ENCODE assay signal across 10 cellular contexts in genomic region chr14:61765225-61765943, GRCh38. TPM values are rescaled to one million over a fixed set of nuclear protein-coding genes. Genes with fewer than 3 reads are reported as not detected.
DNase-seq lines count a peak whose midpoint lies in the region; ATAC-seq, FAIRE-seq and TF ChIP-seq lines count a peak whose summit lies in the region.
"Had no signal": no experiment of that assay in that cellular context is flagged by ENCODE, and none has a peak within 500 bp of the region (broad histone marks: within the 10 kb centered on the region; RNA-seq: fewer than 3 reads in every experiment).

No MANE protein-coding gene starts in this region.

- ATAC-seq in stimulated activated naive CD8-positive, alpha-beta T cell treated with anti-CD3 and anti-CD28 coated beads, Interleukin-15, amount 100 ng/mL, for 72 hours, result no peak
- ATAC-seq in WTC11, result no peak
- ATAC-seq in GM19328 (IDR thresholded peaks at IDR 0.05; ENCODE audit: unreplicated experiment), result no peak

- peak overlapping the region; percentile 24 for H3K4me3 Mint-ChIP-seq in stimulated activated naive CD8-positive, alpha-beta T cell treated with anti-CD3 and anti-CD28 coated beads, Interleukin-15, Interleukin-2, amounts not matched to agents 100 ng/mL and 50 ng/mL, for 24 hours
- peak overlapping the region in 1 of 2 donors; percentile 98 for H3K4me3 Mint-ChIP-seq in stimulated activated naive CD8-positive, alpha-beta T cell treated with anti-CD3 and anti-CD28 coated beads, Interleukin-15, amount 100 ng/mL, for 72 hours
- peak overlapping the region; percentile 99 for H3K4me3 Mint-ChIP-seq in WTC11

- peak overlapping the region in 1 of 2 donors; percentile 3 for H3K9ac ChIP-seq in kidney (ENCODE audit: low read length in 2 of 2)

- peaks cover 48% of the 10 kb centered on the region for H3K36me3 Mint-ChIP-seq in stimulated activated naive CD8-positive, alpha-beta T cell treated with anti-CD3 and anti-CD28 coated beads, Interleukin-15, Interleukin-2, amounts not matched to agents 100 ng/mL and 50 ng/mL, for 24 hours (ENCODE audit: low read depth)
- peaks cover 30% of the 10 kb centered on the region for H3K36me3 Mint-ChIP-seq in WTC11

- peak overlapping the region in 1 of 2 donors; percentile 38 for H3K27ac ChIP-seq in kidney (ENCODE audit: low read depth in 2 of 2, low read length in 2 of 2)
- H3K27ac ChIP-seq in coronary artery, result no peak overlapping the region

- no peak for FAIRE-seq in kidney (lab: Jason Lieb, UNC)

- CTCF ChIA-PET in WTC11 (lab: Charles Lee), result interaction anchor here (2.9 kb wide), 1 partner anchor 72 kb away, joined by 10 read pairs; no protein-coding TSS in a partner anchor

- peak overlapping the region; percentile 15 to 30 for H3K4me3 ChIP-seq in kidney (ENCODE audit: low read length in 2 of 2)
- H3K4me3 ChIP-seq in coronary artery, result no peak overlapping the region

- H3K4me1 ChIP-seq in kidney (ENCODE audit: control insufficient read depth in 1 of 2, insufficient read depth in 1 of 2, low read depth in 1 of 2, low read length in 2 of 2), result peaks cover 0 to 4% of the 10 kb centered on the region in 2 donors

- intact Hi-C loops in kidney (cut with DNase I), result no loop called here

- H3K36me3 ChIP-seq in kidney (ENCODE audit: control insufficient read depth in 1 of 2, insufficient read depth in 2 of 2, low read length in 2 of 2), result peaks cover 1 to 12% of the 10 kb centered on the region in 2 donors

- no peak for TF ChIP-seq CTCF in WTC11 (IDR thresholded peaks at IDR 0.05)
- no peak for TF ChIP-seq CTCF in kidney (IDR thresholded peaks at IDR 0.05; ENCODE audit: borderline replicate concordance, extremely low read depth, insufficient read depth)
- no peak for TF ChIP-seq CTCF in coronary artery (IDR thresholded peaks at IDR 0.05)

- no peaks in the 10 kb centered on the region for H3K9me3 ChIP-seq in kidney (ENCODE audit: control insufficient read depth in 1 of 2, low read length in 2 of 2)

- no peak for DNase-seq in stimulated activated naive CD8-positive, alpha-beta T cell treated with anti-CD3 and anti-CD28 coated beads, Interleukin-15, amount 100 ng/mL, for 72 hours
- DNase-seq in WTC11 (ENCODE audit: low spot score), result no peak
- DNase-seq in kidney, result no peak
- no peak for DNase-seq in coronary artery (ENCODE audit: low spot score)
- DNase-seq in activated T-cell treated with anti-CD3 and anti-CD28 coated beads for 4 hours, result no peak
- no peak for DNase-seq in NCI-H748 (lab: John Stamatoyannopoulos, UW; ENCODE audit: unreplicated experiment)
- DNase-seq: activated CD4-positive, alpha-beta T cell treated with anti-CD3 and anti-CD28 coated beads for 1 hour; amygdala had no signal

- POLR2A ChIA-PET in WTC11 (lab: Charles Lee), result interaction anchor here (0.6 kb wide), 1 partner anchor 1259 kb away, joined by 3 read pairs; no protein-coding TSS in a partner anchor

- no peaks in the 10 kb centered on the region for H3K27me3 Mint-ChIP-seq in stimulated activated naive CD8-positive, alpha-beta T cell treated with anti-CD3 and anti-CD28 coated beads, Interleukin-15, Interleukin-2, amounts not matched to agents 100 ng/mL and 50 ng/mL, for 24 hours
- no peaks in the 10 kb centered on the region for H3K27me3 Mint-ChIP-seq in stimulated activated naive CD8-positive, alpha-beta T cell treated with anti-CD3 and anti-CD28 coated beads, Interleukin-15, amount 100 ng/mL, for 72 hours
- no peaks in the 10 kb centered on the region for H3K27me3 Mint-ChIP-seq in WTC11 (ENCODE audit: low read depth)

- peaks cover 45% of the 10 kb centered on the region for H3K4me1 Mint-ChIP-seq in stimulated activated naive CD8-positive, alpha-beta T cell treated with anti-CD3 and anti-CD28 coated beads, Interleukin-15, Interleukin-2, amounts not matched to agents 100 ng/mL and 50 ng/mL, for 24 hours (ENCODE audit: low read depth)
- peaks cover 49% of the 10 kb centered on the region for H3K4me1 Mint-ChIP-seq in stimulated activated naive CD8-positive, alpha-beta T cell treated with anti-CD3 and anti-CD28 coated beads, Interleukin-15, amount 100 ng/mL, for 72 hours
- H3K4me1 Mint-ChIP-seq in WTC11, result peaks cover 39% of the 10 kb centered on the region

- H3K9me3 Mint-ChIP-seq in stimulated activated naive CD8-positive, alpha-beta T cell treated with anti-CD3 and anti-CD28 coated beads, Interleukin-15, Interleukin-2, amounts not matched to agents 100 ng/mL and 50 ng/mL, for 24 hours, result no peaks in the 10 kb centered on the region
- H3K9me3 Mint-ChIP-seq in stimulated activated naive CD8-positive, alpha-beta T cell treated with anti-CD3 and anti-CD28 coated beads, Interleukin-15, amount 100 ng/mL, for 72 hours, result no peaks in the 10 kb centered on the region
- H3K9me3 Mint-ChIP-seq in WTC11, result no peaks in the 10 kb centered on the region

- H3K27ac Mint-ChIP-seq in stimulated activated naive CD8-positive, alpha-beta T cell treated with anti-CD3 and anti-CD28 coated beads, Interleukin-15, Interleukin-2, amounts not matched to agents 100 ng/mL and 50 ng/mL, for 24 hours, result no peak overlapping the region
- peak overlapping the region in 1 of 2 donors; percentile 85 for H3K27ac Mint-ChIP-seq in stimulated activated naive CD8-positive, alpha-beta T cell treated with anti-CD3 and anti-CD28 coated beads, Interleukin-15, amount 100 ng/mL, for 72 hours
- H3K27ac Mint-ChIP-seq in WTC11, result peak overlapping the region; percentile 71

TF ChIP-seq in WTC11, 78 proteins besides CTCF, POLR2A, EP300 and RAD21 (continues in another document):
- TF ChIP-seq NR1H2 (CRISPR knock-in tag; IDR thresholded peaks at IDR 0.05), result no peak
- TF ChIP-seq ZNF425 (CRISPR knock-in tag; conservative IDR thresholded peaks at IDR 0.05), result no peak
- no peak for TF ChIP-seq E2F5 (CRISPR knock-in tag; IDR thresholded peaks at IDR 0.05)
- TF ChIP-seq TP53 (CRISPR knock-in tag; IDR thresholded peaks at IDR 0.05), result no peak
- TF ChIP-seq RELA (CRISPR knock-in tag; IDR thresholded peaks at IDR 0.05; ENCODE audit: borderline replicate concordance), result no peak
- TF ChIP-seq JUN (CRISPR knock-in tag; IDR thresholded peaks at IDR 0.05), result no peak
- no peak for TF ChIP-seq FOXK1 (CRISPR knock-in tag; IDR thresholded peaks at IDR 0.05)
- TF ChIP-seq HMGXB4 (CRISPR knock-in tag; IDR thresholded peaks at IDR 0.05), result no peak

RNA-seq across cellular contexts. Expression of gene SNAPC1, which starts 3.2 kb away (rescaled TPM):
- total RNA-seq in WTC11 (2021) (9.5 to 10.2 TPM (median 10.1 TPM) in 3 replicates), kidney (7.2 TPM)
- polyA plus RNA-seq in kidney (ENCODE audit: insufficient read depth, low read depth, low replicate concordance), result 4.4 TPM

RNA-seq across cellular contexts. Expression of gene SYT16, which starts 47.1 kb away (rescaled TPM):
- total RNA-seq in WTC11 (2021) (2.9 to 4.0 TPM (median 3.6 TPM) in 3 replicates), kidney (8.7 TPM)
- polyA plus RNA-seq in kidney (ENCODE audit: insufficient read depth, low read depth, low replicate concordance), result 0.04 TPM
